ENCODE assay signal across 18 cellular contexts in genomic region chr5:122972877-122973276, GRCh38.
A peak's percentile ranks its signal among the peaks of the same experiment; 100 is the strongest.
DNase-seq lines count a peak whose midpoint lies in the region; ATAC-seq and TF ChIP-seq lines count a peak whose summit lies in the region.
"Had no signal": no experiment of that assay in that cellular context is flagged by ENCODE, and none has a peak within 500 bp of the region (broad histone marks: within the 10 kb centered on the region; RNA-seq: fewer than 3 reads in every experiment).

No MANE protein-coding gene starts in this region.

- H3K9me3 ChIP-seq in IMR-90 (ENCODE audit: control insufficient read depth, insufficient read depth, low read length): no peaks in the 10 kb centered on the region
- no peaks in the 10 kb centered on the region for H3K9me3 ChIP-seq in A673 (ENCODE audit: low read depth, low read length, poor library complexity, severe bottlenecking)
- H3K9me3 ChIP-seq: thoracic aorta had no signal

- BruUV-seq in IMR-90 (replicated peaks; lab: Mats Ljungman, UMichigan) (no TSS peak), A673 (replicated peaks; lab: Mats Ljungman, UMichigan) (no TSS peak)

- H3K27me3 ChIP-seq in IMR-90 (ENCODE audit: control insufficient read depth, insufficient read depth, low read length): no peaks in the 10 kb centered on the region
- no peaks in the 10 kb centered on the region for H3K27me3 ChIP-seq in A673 (replicated peaks; ENCODE audit: insufficient read depth, low read depth, low read length, poor library complexity)

- H4K5ac ChIP-seq in IMR-90 (ENCODE audit: low read depth, low read length): no peak overlapping the region

- H2AK5ac ChIP-seq in IMR-90 (ENCODE audit: low read depth, low read length): no peak overlapping the region

- intact Hi-C loops in IMR-90 (cut with micrococcal nuclease): no loop called here
- intact Hi-C loops in A673 (cut with micrococcal nuclease; ENCODE audit: unreplicated experiment): no loop called here

- H4K8ac ChIP-seq in IMR-90 (ENCODE audit: low read depth in 2 of 2, low read length in 2 of 2): no peak overlapping the region

- no peak overlapping the region for H3K56ac ChIP-seq in IMR-90 (ENCODE audit: extremely low read depth, insufficient read depth, low read length)

- H2BK5ac ChIP-seq in IMR-90 (ENCODE audit: low read depth, low read length, poor library complexity, severe bottlenecking): no peak overlapping the region

- no peaks in the 10 kb centered on the region for H3K36me3 ChIP-seq in IMR-90 (ENCODE audit: control insufficient read depth, insufficient read depth, low read length)
- no peaks in the 10 kb centered on the region for H3K36me3 ChIP-seq in A673 (ENCODE audit: insufficient read depth, low read length, poor library complexity, severe bottlenecking)
- H3K36me3 ChIP-seq: thoracic aorta had no signal

- no peak overlapping the region for H2BK120ac ChIP-seq in IMR-90 (ENCODE audit: low read depth, low read length)

- dilution Hi-C loops in IMR-90 (cut with HindIII; ENCODE audit: low sequenced_read_pairs, unreplicated experiment): no loop called here

- no peak for TF ChIP-seq RAD21 in IMR-90 (IDR thresholded peaks at IDR 0.05; ENCODE audit: low read length)

- CTCF ChIA-PET in IMR-90 (lab: Yijun Ruan, JAX) (no interaction called here), A673 (lab: Charles Lee) (no interaction called here)

- no peak overlapping the region for H3K27ac ChIP-seq in IMR-90 (ENCODE audit: insufficient read depth, low read length)
- H3K27ac ChIP-seq in A673 (ENCODE audit: low read depth, low read length, poor library complexity, severe bottlenecking): no peak overlapping the region
- H3K27ac ChIP-seq: SK-N-MC, thoracic aorta had no signal

- H3K9ac ChIP-seq in IMR-90 (ENCODE audit: low read depth, low read length): no peak overlapping the region

- H3K14ac ChIP-seq in IMR-90 (replicated peaks; ENCODE audit: low read depth, low read length): 0 out of 2 replicates have a peak overlapping the region, but pooled peaks have one; percentile 22

- no peak for TF ChIP-seq POLR2A in IMR-90 (IDR thresholded peaks at IDR 0.05; ENCODE audit: low read depth, low read length)

- no peak for TF ChIP-seq CTCF in IMR-90 (conservative IDR thresholded peaks at IDR 0.05; ENCODE audit: low read depth, low read length)
- TF ChIP-seq CTCF in astrocyte of the spinal cord (IDR thresholded peaks at IDR 0.05; ENCODE audit: low read depth, low read length): no peak
- no peak for TF ChIP-seq CTCF in A673 (conservative IDR thresholded peaks at IDR 0.05; ENCODE audit: low read depth, low read length)

- no peak overlapping the region for H2BK20ac ChIP-seq in IMR-90 (ENCODE audit: low read depth, low read length)

- no peak overlapping the region for H2BK15ac ChIP-seq in IMR-90 (ENCODE audit: low read depth, low read length)

- H4K91ac ChIP-seq in IMR-90 (ENCODE audit: insufficient read depth, low read depth, low read length): no peak overlapping the region

- no peak overlapping the region for H3K4me3 ChIP-seq in IMR-90 (ENCODE audit: insufficient read depth, low read depth, low read length)
- H3K4me3 ChIP-seq in astrocyte of the spinal cord (ENCODE audit: low read depth, low read length): no peak overlapping the region
- no peak overlapping the region for H3K4me3 ChIP-seq in A673 (ENCODE audit: low read depth, low read length, poor library complexity, severe bottlenecking)
- H3K4me3 ChIP-seq: SK-N-MC, thoracic aorta had no signal

- H3K4me1 ChIP-seq in IMR-90 (ENCODE audit: control insufficient read depth, insufficient read depth, low read length) (peaks cover 2% of the 10 kb centered on the region; the same call in 1 of the 2 replicates), A673 (ENCODE audit: insufficient read depth, low read length, poor library complexity, severe bottlenecking) (no peaks in the 10 kb centered on the region)

- no peak overlapping the region for H3K23ac ChIP-seq in IMR-90 (ENCODE audit: low read depth, low read length)

- H2AFZ ChIP-seq in IMR-90 (replicated peaks; ENCODE audit: low read length, poor library complexity): no peak overlapping the region

- in situ Hi-C loops in IMR-90 (cut with MboI; ENCODE audit: low sequenced_read_pairs) (no loop called here), astrocyte of the spinal cord (cut with HindIII; ENCODE audit: low sequenced_read_pairs) (no loop called here)

- no peaks in the 10 kb centered on the region for H3K9me1 ChIP-seq in IMR-90 (ENCODE audit: insufficient read depth, low read length)

- no peaks in the 10 kb centered on the region for H4K20me1 ChIP-seq in IMR-90 (ENCODE audit: insufficient read depth, low read length)

- H2AK9ac ChIP-seq in IMR-90 (replicated peaks; ENCODE audit: low read depth, low read length, poor library complexity): no peak overlapping the region

- POLR2A ChIA-PET in IMR-90 (lab: Charles Lee; ENCODE audit: unreplicated experiment) (no interaction called here), A673 (lab: Charles Lee; ENCODE audit: low non-redundant PET) (no interaction called here)

- no peak overlapping the region for H3K18ac ChIP-seq in IMR-90 (ENCODE audit: low read depth, low read length)

- DNase-seq in AG20443 (ENCODE audit: low spot score): peak; percentile 20
- DNase-seq in IMR-90: peak; percentile 75
- peak; percentile 17 for DNase-seq in astrocyte of the spinal cord (ENCODE audit: low read depth, low spot score)
- DNase-seq in iris pigment epithelial cell (ENCODE audit: low read depth): peak; percentile 32
- no peak for DNase-seq in NCI-H82 treated with DMSO at 0.1 percent for 48 hours (lab: John Stamatoyannopoulos, UW; ENCODE audit: unreplicated experiment)
- DNase-seq in hepatic stellate cell (ENCODE audit: low spot score): no peak
- no peak for DNase-seq in A673 (ENCODE audit: low spot score)
- DNase-seq: activated CD4-positive, CD25-positive, alpha-beta regulatory T cell; COR-L47; glutamatergic neuron; NCI-H1694 treated with DMSO at 0.1 percent for 48 hours; NCI-H82; nucleus accumbens; stimulated activated CD4-positive, alpha-beta T cell treated with anti-CD3 and anti-CD28 coated beads, Interleukin-15, amount 100 ng/mL, for 24 hours had no signal

- no peak overlapping the region for H3K4me2 ChIP-seq in IMR-90 (ENCODE audit: low read depth, low read length)

- peaks cover 0 to 5% of the 10 kb centered on the region in 2 experiments; a peak in 2 of 4 replicates for H3K79me1 ChIP-seq in IMR-90 (ENCODE audit: low read depth in 1 of 2, low read length in 2 of 2)

- no CpG with 5 or more reads among the region's 4 CpGs for WGBS in IMR-90 (ENCODE audit: extremely low coverage in 2 of 2, insufficient read length in 1 of 2), 2 experiments

- ATAC-seq in IMR-90 (ENCODE audit: low read depth) (no peak), GM19452 (IDR thresholded peaks at IDR 0.05; ENCODE audit: unreplicated experiment) (no peak)
- ATAC-seq: Panc1 had no signal

- no peak overlapping the region for H3K4ac ChIP-seq in IMR-90 (ENCODE audit: low read depth, low read length)

TF ChIP-seq in IMR-90, 13 proteins besides CTCF, POLR2A, EP300 and RAD21:
- TF ChIP-seq ELK1 (IDR thresholded peaks at IDR 0.05; ENCODE audit: borderline replicate concordance, low read depth, low read length) (no peak), BHLHE40 (IDR thresholded peaks at IDR 0.05; ENCODE audit: low read depth, low read length) (no peak), CEBPB (IDR thresholded peaks at IDR 0.05; ENCODE audit: low read depth, low read length) (peak; percentile 90)

Comparison
In these comparisons a context has a peak if more than half of its experiments do, and no peak if none do; other contexts are left out.
1. DNase-seq: peak in AG20443 (single experiment), IMR-90 (single experiment), astrocyte of the spinal cord (single experiment) and iris pigment epithelial cell (single experiment); none in NCI-H82 treated with DMSO at 0.1 percent for 48 hours (single experiment), hepatic stellate cell (single experiment) and A673 (single experiment).